8 cellular contexts compared by ENCODE assay signal in the genomic region with DNA sequence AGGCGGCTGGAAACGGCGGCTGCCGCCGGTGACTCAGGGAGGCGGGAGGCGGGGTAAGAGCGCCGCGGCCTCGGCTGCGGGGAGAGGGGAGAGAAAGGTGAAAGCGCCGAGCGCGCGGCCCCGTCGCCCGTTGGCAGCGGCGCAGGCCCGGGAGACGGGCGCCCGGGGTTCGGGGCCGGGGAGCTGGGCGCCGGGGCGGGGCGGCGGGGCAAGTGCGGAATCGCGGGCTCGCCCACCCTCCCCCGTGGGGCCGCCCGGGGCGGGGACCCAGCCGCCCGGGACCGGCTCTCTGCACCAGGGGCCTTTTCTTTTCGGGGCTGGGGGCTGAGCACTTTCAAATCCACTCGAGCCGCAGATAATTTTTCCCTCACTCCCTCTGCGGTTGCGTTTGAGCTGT. TPM values are rescaled to one million over a fixed set of nuclear protein-coding genes. Genes with fewer than 3 reads are reported as not detected.
DNase-seq lines count a peak whose midpoint lies in the region; ATAC-seq and TF ChIP-seq lines count a peak whose summit lies in the region.

No MANE protein-coding gene starts in this region.

- WGBS in ectodermal cell, 2 experiments = 0% methylated on average over 49 of the region's 49 CpGs

- peak overlapping the region; percentile 92 for H3K4me3 Mint-ChIP-seq in T-helper 2 cell treated with Interferon-gamma antibody and Interleukin-4, amounts not matched to agents 5 μg/mL and 100 μg/mL, for 36 hours

- H3K27ac Mint-ChIP-seq in T-helper 2 cell treated with Interferon-gamma antibody and Interleukin-4, amounts not matched to agents 5 μg/mL and 100 μg/mL, for 36 hours = peak overlapping the region; percentile 96

- ATAC-seq in omental fat pad (ENCODE audit: low FRiP score) = peak; percentile 11
- no peak for ATAC-seq in HG03108 (IDR thresholded peaks at IDR 0.05; ENCODE audit: unreplicated experiment)

- H3K4me1 ChIP-seq in ectodermal cell (ENCODE audit: control insufficient read depth, insufficient read depth, low read length) = peaks cover 10% of the 10 kb centered on the region

- H3K27ac ChIP-seq in KOPT-K1 (ENCODE audit: low read depth, low read length, poor library complexity, severe bottlenecking) (peak overlapping the region; percentile 91), ectodermal cell (ENCODE audit: insufficient read depth, low read depth, low read length, poor library complexity, severe bottlenecking) (peak overlapping the region; percentile 48)

- peaks cover 44% of the 10 kb centered on the region for H3K4me1 Mint-ChIP-seq in T-helper 2 cell treated with Interferon-gamma antibody and Interleukin-4, amounts not matched to agents 5 μg/mL and 100 μg/mL, for 36 hours (ENCODE audit: low read depth)

- no peak for TF ChIP-seq CTCF in omental fat pad (IDR thresholded peaks at IDR 0.05)

- no peaks in the 10 kb centered on the region for H3K27me3 ChIP-seq in ectodermal cell (ENCODE audit: control insufficient read depth, insufficient read depth, low read length, poor library complexity, severe bottlenecking)

- H3K36me3 ChIP-seq in KOPT-K1 (ENCODE audit: insufficient read depth, low read length) = peaks cover 34% of the 10 kb centered on the region
- H3K36me3 ChIP-seq in ectodermal cell (ENCODE audit: control insufficient read depth, insufficient read depth, low read length) = no peaks in the 10 kb centered on the region

- H3K4me3 ChIP-seq in ectodermal cell (ENCODE audit: insufficient read depth, low read depth, low read length) = peak overlapping the region; percentile 69

- H3K36me3 Mint-ChIP-seq in T-helper 2 cell treated with Interferon-gamma antibody and Interleukin-4, amounts not matched to agents 5 μg/mL and 100 μg/mL, for 36 hours (ENCODE audit: low read depth) = peaks cover 57% of the 10 kb centered on the region

- H3K27me3 Mint-ChIP-seq in T-helper 2 cell treated with Interferon-gamma antibody and Interleukin-4, amounts not matched to agents 5 μg/mL and 100 μg/mL, for 36 hours (ENCODE audit: low read depth) = peaks cover 4% of the 10 kb centered on the region

- no peak for DNase-seq in T-helper 2 cell treated with Interferon-gamma antibody and Interleukin-4, amounts not matched to agents 5 μg/mL and 100 μg/mL, for 36 hours (ENCODE audit: low spot score)
- DNase-seq in T-helper 2 cell (no peak), omental fat pad (ENCODE audit: low spot score) (no peak), glomerular visceral epithelial cell (ENCODE audit: extremely low spot score) (no peak), SW 1271 (lab: John Stamatoyannopoulos, UW) (no peak)

- H3K9me3 ChIP-seq in KOPT-K1 (ENCODE audit: insufficient read depth, low read length, poor library complexity, severe bottlenecking) = peaks cover 35% of the 10 kb centered on the region
- H3K9me3 ChIP-seq in ectodermal cell (ENCODE audit: control insufficient read depth, low read length) = peaks cover 4% of the 10 kb centered on the region

- peaks cover 39% of the 10 kb centered on the region for H3K9me3 Mint-ChIP-seq in T-helper 2 cell treated with Interferon-gamma antibody and Interleukin-4, amounts not matched to agents 5 μg/mL and 100 μg/mL, for 36 hours

RNA-seq across cellular contexts. Expression of gene KDM3A, which starts 0.2 kb away (rescaled TPM):
- polyA plus RNA-seq in ectodermal cell (2013, experiment 1 of 4) = 36.4 TPM
- polyA plus RNA-seq in ectodermal cell (2013, experiment 2 of 4) = 39.4 TPM
- 28.0 TPM for polyA plus RNA-seq in ectodermal cell (2013, experiment 3 of 4)
- 33.9 TPM for polyA plus RNA-seq in ectodermal cell (2013, experiment 4 of 4)
- total RNA-seq in omental fat pad = 10 to 100 TPM; 17.7 to 56.0 (median 25.7) TPM
